Comparison of ENCODE assay signal across 1 cellular context in the genomic region with DNA sequence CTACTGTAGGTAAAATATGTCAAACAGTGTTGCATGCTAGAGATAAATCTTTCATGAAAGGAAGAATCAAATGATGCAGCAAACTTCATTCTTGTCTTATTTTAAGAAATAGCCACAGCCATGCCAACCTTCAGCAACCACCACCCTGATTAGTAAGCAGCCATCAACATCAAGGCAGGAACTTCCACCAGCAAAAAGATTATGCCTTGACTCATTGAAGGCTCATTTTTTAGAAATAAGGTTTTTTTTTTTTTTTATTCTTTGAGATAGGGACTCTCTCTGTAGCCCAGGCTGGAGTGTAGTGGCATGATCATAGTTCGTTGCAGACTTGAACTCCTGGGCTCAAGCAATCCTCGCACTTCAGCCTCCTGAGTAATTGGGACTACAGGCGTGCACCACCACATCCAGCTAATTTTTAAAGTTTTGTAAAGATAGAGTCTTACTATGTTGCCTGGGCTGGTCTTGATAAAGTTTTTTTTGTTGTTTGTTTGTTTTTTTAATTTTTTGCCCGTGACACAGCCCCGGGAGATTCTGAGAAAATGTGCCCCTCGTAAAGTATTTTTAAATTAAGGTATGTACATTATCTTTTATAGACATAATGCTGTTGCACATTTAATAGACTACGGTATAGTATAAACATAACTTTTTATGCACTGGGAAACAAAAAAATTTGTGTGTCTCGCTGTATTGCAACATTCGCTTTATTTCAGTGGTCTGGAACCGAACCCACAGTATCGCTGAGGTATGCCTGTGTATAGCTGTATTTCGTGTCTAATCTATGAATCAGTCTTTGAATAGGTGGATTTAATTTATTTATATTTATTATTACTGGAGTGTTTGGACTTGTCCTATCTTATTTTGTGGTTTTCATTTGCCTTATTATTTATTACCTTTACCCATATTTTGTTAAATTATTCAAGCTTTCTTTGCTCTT.
TF ChIP-seq lines count a peak whose summit lies in the region.

No MANE protein-coding gene starts in this region.

TF ChIP-seq in K562, 482 proteins besides CTCF, POLR2A, EP300 and RAD21:
- TF ChIP-seq KLF1 (tag; IDR thresholded peaks at IDR 0.05) = no peak
- TF ChIP-seq, protein P1, sequence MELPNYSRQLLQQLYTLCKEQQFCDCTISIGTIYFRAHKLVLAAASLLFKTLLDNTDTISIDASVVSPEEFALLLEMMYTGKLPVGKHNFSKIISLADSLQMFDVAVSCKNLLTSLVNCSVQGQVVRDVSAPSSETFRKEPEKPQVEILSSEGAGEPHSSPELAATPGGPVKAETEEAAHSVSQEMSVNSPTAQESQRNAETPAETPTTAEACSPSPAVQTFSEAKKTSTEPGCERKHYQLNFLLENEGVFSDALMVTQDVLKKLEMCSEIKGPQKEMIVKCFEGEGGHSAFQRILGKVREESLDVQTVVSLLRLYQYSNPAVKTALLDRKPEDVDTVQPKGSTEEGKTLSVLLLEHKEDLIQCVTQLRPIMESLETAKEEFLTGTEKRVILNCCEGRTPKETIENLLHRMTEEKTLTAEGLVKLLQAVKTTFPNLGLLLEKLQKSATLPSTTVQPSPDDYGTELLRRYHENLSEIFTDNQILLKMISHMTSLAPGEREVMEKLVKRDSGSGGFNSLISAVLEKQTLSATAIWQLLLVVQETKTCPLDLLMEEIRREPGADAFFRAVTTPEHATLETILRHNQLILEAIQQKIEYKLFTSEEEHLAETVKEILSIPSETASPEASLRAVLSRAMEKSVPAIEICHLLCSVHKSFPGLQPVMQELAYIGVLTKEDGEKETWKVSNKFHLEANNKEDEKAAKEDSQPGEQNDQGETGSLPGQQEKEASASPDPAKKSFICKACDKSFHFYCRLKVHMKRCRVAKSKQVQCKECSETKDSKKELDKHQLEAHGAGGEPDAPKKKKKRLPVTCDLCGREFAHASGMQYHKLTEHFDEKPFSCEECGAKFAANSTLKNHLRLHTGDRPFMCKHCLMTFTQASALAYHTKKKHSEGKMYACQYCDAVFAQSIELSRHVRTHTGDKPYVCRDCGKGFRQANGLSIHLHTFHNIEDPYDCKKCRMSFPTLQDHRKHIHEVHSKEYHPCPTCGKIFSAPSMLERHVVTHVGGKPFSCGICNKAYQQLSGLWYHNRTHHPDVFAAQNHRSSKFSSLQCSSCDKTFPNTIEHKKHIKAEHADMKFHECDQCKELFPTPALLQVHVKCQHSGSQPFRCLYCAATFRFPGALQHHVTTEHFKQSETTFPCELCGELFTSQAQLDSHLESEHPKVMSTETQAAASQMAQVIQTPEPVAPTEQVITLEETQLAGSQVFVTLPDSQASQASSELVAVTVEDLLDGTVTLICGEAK (IDR thresholded peaks at IDR 0.05) = peak; percentile 82
- TF ChIP-seq, protein P1 (CRISPR knock-in tag; IDR thresholded peaks at IDR 0.05) = peak; percentile 71; the same call in 1 of the 2 replicates
- TF ChIP-seq, protein P2, sequence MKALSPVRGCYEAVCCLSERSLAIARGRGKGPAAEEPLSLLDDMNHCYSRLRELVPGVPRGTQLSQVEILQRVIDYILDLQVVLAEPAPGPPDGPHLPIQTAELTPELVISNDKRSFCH (CRISPR knock-in tag; IDR thresholded peaks at IDR 0.05) = 0 out of 2 replicates have a peak, but pooled peaks have one; percentile 11
- TF ChIP-seq, protein P2 (tag; IDR thresholded peaks at IDR 0.05) = no peak
